ENCODE assay signal across 1 cellular context in genomic region chr10:24989867-24990266, GRCh38.
TF ChIP-seq lines count a peak whose summit lies in the region.

No MANE protein-coding gene starts in this region.

TF ChIP-seq in GM23338, 12 proteins besides CTCF, POLR2A, EP300 and RAD21 (continued from another document):
- TF ChIP-seq ETS1 (IDR thresholded peaks at IDR 0.05) (no peak), CREB1 (CRISPR knock-in tag; IDR thresholded peaks at IDR 0.05; ENCODE audit: low read depth) (no peak)
